In the genomic region with DNA sequence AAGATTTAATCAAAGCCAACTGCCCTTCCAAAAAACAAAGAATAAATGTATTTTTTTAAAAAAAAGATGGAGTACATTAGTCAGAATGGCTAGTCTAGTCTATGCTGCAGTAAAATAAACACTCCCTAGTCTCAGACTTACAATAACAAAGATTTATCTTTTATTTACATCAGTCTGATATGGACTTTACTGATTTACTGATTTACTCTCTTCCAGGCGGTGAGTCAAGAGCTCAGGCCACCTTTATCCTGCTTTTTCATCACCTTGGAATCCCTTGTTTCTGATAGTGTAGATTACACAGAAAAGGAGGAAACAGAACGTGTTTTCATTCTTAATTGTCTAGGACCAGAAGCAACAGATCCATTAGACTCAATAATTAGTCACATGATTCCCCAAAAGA, we compare ENCODE assay signal across 23 cellular contexts.
A peak's percentile ranks its signal among the peaks of the same experiment; 100 is the strongest.
DNase-seq lines count a peak whose midpoint lies in the region; ATAC-seq and TF ChIP-seq lines count a peak whose summit lies in the region.
"Had no signal": no experiment of that assay in that cellular context is flagged by ENCODE, and none has a peak within 500 bp of the region (broad histone marks: within the 10 kb centered on the region; RNA-seq: fewer than 3 reads in every experiment).

No MANE protein-coding gene starts in this region.

- H3K4me3 ChIP-seq in RWPE2 (ENCODE audit: severe bottlenecking): no peak overlapping the region
- no peak overlapping the region for H3K4me3 ChIP-seq in fibroblast of villous mesenchyme (ENCODE audit: low read depth, low read length)
- H3K4me3 ChIP-seq: gastroesophageal sphincter, lower lobe of right lung, thoracic aorta, vagina had no signal

- no peaks in the 10 kb centered on the region for H3K36me3 ChIP-seq in RWPE2 (ENCODE audit: low read depth)
- H3K36me3 ChIP-seq: gastroesophageal sphincter, lower lobe of right lung, thoracic aorta, vagina had no signal

- no peaks in the 10 kb centered on the region for H3K4me1 ChIP-seq in RWPE2 (ENCODE audit: insufficient read depth, poor library complexity, severe bottlenecking)
- H3K4me1 ChIP-seq: gastroesophageal sphincter, lower lobe of right lung, vagina had no signal

- no peaks in the 10 kb centered on the region for H3K9me3 ChIP-seq in RWPE2 (ENCODE audit: severe bottlenecking)
- H3K9me3 ChIP-seq: gastroesophageal sphincter, lower lobe of right lung, thoracic aorta, vagina had no signal

- no peaks in the 10 kb centered on the region for H3K27me3 ChIP-seq in RWPE2 (ENCODE audit: insufficient read depth, poor library complexity, severe bottlenecking)
- H3K27me3 ChIP-seq: vagina had no signal

- DNase-seq in H4 (ENCODE audit: low spot score) (peak; percentile 40), RWPE2 (ENCODE audit: low spot score) (no peak), fibroblast of villous mesenchyme (ENCODE audit: low read depth) (peak; percentile 87), renal cortical epithelial cell (ENCODE audit: low read depth) (peak; percentile 26), HUDEP-2 (lab: John Stamatoyannopoulos, UW; ENCODE audit: unreplicated experiment in 76 of 76) (no peak), DMS79 treated with DMSO at 0.1 percent for 48 hours (lab: John Stamatoyannopoulos, UW) (no peak)
- DNase-seq: activated CD4-positive, alpha-beta T cell treated with anti-CD3 and anti-CD28 coated beads, Interleukin-2, amount 50 U/mL, for 48 hours; activated CD4-positive, CD25-positive, alpha-beta regulatory T cell; activated CD8-positive, alpha-beta memory T cell treated with anti-CD3 and anti-CD28 coated beads, Interleukin-2, amount 50 U/mL, for 4 hours; anterior cingulate cortex; islet precursor cell; Kasumi-1; lower lobe of right lung; NCI-H1092 treated with DMSO at 0.1 percent for 48 hours; NCI-H2081; posterior cingulate gyrus; SHP77; stimulated activated naive CD8-positive, alpha-beta T cell treated with anti-CD3 and anti-CD28 coated beads, Interleukin-15, Interleukin-2, amounts not matched to agents 100 U/mL and 50 U/mL, for 24 hours had no signal

- TF ChIP-seq CTCF in RWPE2 (IDR thresholded peaks at IDR 0.05; ENCODE audit: poor library complexity, severe bottlenecking) (no peak), fibroblast of villous mesenchyme (IDR thresholded peaks at IDR 0.05; ENCODE audit: insufficient read depth, low read depth, low read length) (no peak)

- ATAC-seq in RWPE2 (ENCODE audit: low read depth) (peak; percentile 70), GM21381 (IDR thresholded peaks at IDR 0.05; ENCODE audit: unreplicated experiment) (no peak)
- ATAC-seq: gastroesophageal sphincter; lower lobe of right lung; sciatic nerve; stimulated activated naive CD8-positive, alpha-beta T cell treated with anti-CD3 and anti-CD28 coated beads, Interleukin-15, Interleukin-2, amounts not matched to agents 100 U/mL and 50 U/mL, for 24 hours had no signal

- H3K27ac ChIP-seq in RWPE2 (ENCODE audit: poor library complexity, severe bottlenecking): no peak overlapping the region
- H3K27ac ChIP-seq: gastroesophageal sphincter, lower lobe of right lung, thoracic aorta, vagina had no signal

Comparison
In these comparisons a context has a peak if more than half of its experiments do, and no peak if none do; other contexts are left out.
1. DNase-seq: peak in H4 (single experiment), fibroblast of villous mesenchyme (single experiment) and renal cortical epithelial cell (single experiment); none in RWPE2 (single experiment), HUDEP-2 (0 of 76) and DMS79 treated with DMSO at 0.1 percent for 48 hours (single experiment).